Comparison of ENCODE assay signal across 5 cellular contexts in the genomic region with DNA sequence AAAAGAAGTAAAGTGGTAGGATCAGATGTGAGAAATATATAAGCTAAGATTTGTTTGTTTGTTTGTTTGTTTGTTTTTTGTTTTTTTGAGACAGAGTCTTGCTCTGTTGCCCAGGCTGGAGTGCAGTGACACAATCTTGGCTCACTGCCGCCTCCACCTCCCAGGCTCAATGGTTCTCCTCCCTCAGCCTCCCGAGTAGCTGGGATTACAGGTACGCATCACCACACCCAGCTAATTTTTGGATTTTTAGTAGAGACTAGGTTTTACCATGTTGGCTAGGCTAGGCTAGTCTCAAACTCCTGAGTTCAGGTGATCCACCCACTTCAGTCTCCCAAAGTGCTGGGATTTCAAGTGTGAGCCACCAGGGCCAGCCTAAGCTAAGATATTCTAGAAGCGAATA.
A peak's percentile ranks its signal among the peaks of the same experiment; 100 is the strongest.
DNase-seq lines count a peak whose midpoint lies in the region; ATAC-seq and TF ChIP-seq lines count a peak whose summit lies in the region.
"Not testable (repeated sequence)": the region's sequence is repeated elsewhere in the genome, so short reads cannot be mapped to it uniquely, and the experiment has no call there.

No MANE protein-coding gene starts in this region.

- H3K27ac Mint-ChIP-seq in osteocyte (ENCODE audit: unreplicated experiment), result not testable (repeated sequence)

- H3K4me1 ChIP-seq in HUES48 (ENCODE audit: control insufficient read depth, insufficient read depth, low read length), result not testable (repeated sequence)

- peak; percentile 22 for DNase-seq in Right ventricle myocardium superior
- DNase-seq in medulla oblongata (ENCODE audit: extremely low spot score), result peak; percentile 1
- peak; percentile 76 for DNase-seq in osteocyte (ENCODE audit: extremely low spot score, unreplicated experiment)
- peak; percentile 55 for DNase-seq in sciatic nerve (ENCODE audit: low spot score)

- not testable (repeated sequence) for H3K4me1 Mint-ChIP-seq in osteocyte (ENCODE audit: unreplicated experiment)

- not testable (repeated sequence) for H3K27me3 Mint-ChIP-seq in osteocyte (ENCODE audit: unreplicated experiment)

- not testable (repeated sequence) for ATAC-seq in Right ventricle myocardium superior (ENCODE audit: poor library complexity); sciatic nerve

- intact Hi-C loops in Right ventricle myocardium superior (cut with DNase I); sciatic nerve (cut with DNase I): not testable (repeated sequence)

- H3K36me3 ChIP-seq in HUES48 (ENCODE audit: control insufficient read depth, insufficient read depth, low read length), result not testable (repeated sequence)

- not testable (repeated sequence) for H3K9ac ChIP-seq in HUES48 (ENCODE audit: low read depth, low read length)

- H3K9me3 ChIP-seq in HUES48 (ENCODE audit: control insufficient read depth, insufficient read depth, low read length), result peaks cover 57% of the 10 kb centered on the region

- not testable (repeated sequence) for H3K27me3 ChIP-seq in HUES48 (ENCODE audit: control insufficient read depth, insufficient read depth, low read length)

- H3K9me3 Mint-ChIP-seq in osteocyte (ENCODE audit: unreplicated experiment), result peaks cover 45% of the 10 kb centered on the region

- H3K36me3 Mint-ChIP-seq in osteocyte (ENCODE audit: unreplicated experiment), result not testable (repeated sequence)

- TF ChIP-seq CTCF in osteocyte (IDR thresholded peaks at IDR 0.05), result not testable (repeated sequence)

- not testable (repeated sequence) for H3K27ac ChIP-seq in HUES48 (ENCODE audit: low read depth, low read length)

- not testable (repeated sequence) for H3K4me3 Mint-ChIP-seq in osteocyte (ENCODE audit: unreplicated experiment)

- H3K4me3 ChIP-seq in HUES48 (ENCODE audit: low read depth, low read length), result peak overlapping the region; percentile 23; the same call in 1 of the 2 replicates

Comparison
In these comparisons a context has a peak if more than half of its experiments do, and no peak if none do; other contexts are left out.
1. DNase-seq: peak in every context shown above with its lines; median percentile 76 in osteocyte; 55 in sciatic nerve; 22 in Right ventricle myocardium superior; 1 in medulla oblongata.